ENCODE assay signal across 1 cellular context in the genomic region with DNA sequence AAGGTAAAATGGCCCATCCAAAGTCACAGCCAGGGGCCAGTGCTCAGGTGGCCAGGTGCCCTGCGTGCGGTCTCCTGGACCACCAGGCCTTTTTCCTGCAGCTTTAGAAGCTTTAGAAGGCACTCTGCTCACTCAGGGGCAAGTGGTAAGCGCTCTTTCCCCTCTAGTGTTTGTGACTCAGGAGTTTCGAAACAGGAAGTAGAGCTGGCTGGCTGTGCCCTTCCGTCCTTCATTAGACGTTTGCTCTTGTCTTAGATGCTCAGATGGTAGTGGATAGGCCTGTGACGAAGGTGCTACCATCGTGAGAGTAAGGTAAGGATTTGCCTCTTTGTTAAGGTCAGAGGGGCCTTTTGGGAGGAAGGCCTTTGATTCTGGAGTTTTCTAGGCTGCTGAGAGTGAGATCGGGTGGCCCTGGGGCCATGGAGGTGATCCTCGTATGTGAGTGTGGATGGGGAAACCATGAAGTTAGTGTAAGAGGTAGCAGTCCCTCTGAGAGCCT.
TF ChIP-seq lines count a peak whose summit lies in the region.

A gene (plus strand): TSS at position 235 of the 499 bp plus-strand sequence. CDS start 5,951 bp downstream, outside the sequence.

TF ChIP-seq in K562, 482 proteins besides CTCF, POLR2A, EP300 and RAD21 (continued from another document):
- TF ChIP-seq MYC (IDR thresholded peaks at IDR 0.05; ENCODE audit: low read depth, low read length) = no peak
- TF ChIP-seq MYC (CRISPR knock-in tag; IDR thresholded peaks at IDR 0.05; ENCODE audit: borderline replicate concordance, low read depth) = no peak
- TF ChIP-seq GATA2 (CRISPR knock-in tag; IDR thresholded peaks at IDR 0.05) = no peak
- no peak for TF ChIP-seq ZC3H8 (IDR thresholded peaks at IDR 0.05)
- TF ChIP-seq, protein P1, sequence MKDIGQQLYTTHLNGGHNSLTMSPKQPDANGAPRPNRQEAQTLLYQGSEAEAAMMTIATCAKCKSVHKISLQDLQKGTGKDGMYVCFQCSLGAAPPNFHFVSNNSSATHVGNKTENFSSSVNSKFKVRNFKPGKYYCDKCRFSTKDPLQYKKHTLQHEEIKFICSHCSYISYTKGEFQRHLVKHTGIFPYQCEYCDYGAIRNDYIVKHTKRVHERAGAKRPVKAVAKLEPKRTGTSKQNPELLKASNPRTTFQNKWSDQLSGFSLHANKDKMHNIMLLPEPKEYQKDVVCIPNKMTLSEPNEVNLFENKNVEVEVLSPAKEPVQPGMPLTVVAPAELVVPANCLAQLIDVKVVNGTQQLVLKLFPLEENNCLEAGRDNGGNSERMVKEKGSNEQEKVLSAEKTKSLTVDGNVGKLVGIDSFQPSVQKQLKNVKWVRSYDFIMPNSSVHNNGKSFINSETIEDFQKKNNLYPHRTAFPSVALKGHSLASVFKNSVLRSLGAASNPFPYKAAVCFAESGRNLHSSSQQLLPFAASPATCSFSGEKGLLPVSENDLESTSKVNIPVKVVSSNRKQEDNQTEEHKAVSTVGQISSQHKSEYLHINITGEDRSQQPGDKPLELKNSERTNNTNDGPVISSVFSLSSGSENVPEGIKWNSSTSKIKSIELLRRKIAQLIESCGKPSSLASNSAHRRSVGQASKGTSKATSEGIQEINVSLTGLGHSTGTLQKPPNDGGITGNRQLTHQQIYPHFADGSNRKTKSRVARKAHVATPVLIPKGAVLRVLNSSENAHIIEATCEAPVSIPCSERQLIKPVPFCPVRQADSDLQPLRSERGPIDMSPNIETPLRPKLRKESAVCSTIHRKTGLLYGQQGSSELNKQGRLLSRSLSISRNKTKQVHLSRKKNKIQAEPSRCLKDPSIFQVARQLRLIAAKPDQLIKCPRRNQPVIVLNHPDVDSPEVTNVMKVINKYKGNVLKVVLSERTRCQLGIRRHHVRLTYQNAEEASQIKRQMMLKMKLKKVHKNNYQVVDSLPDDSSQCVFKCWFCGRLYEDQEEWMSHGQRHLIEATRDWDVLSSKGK (CRISPR knock-in tag; IDR thresholded peaks at IDR 0.05) = no peak
- TF ChIP-seq, protein P2, sequence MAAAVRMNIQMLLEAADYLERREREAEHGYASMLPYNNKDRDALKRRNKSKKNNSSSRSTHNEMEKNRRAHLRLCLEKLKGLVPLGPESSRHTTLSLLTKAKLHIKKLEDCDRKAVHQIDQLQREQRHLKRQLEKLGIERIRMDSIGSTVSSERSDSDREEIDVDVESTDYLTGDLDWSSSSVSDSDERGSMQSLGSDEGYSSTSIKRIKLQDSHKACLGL (CRISPR knock-in tag; IDR thresholded peaks at IDR 0.05; ENCODE audit: borderline replicate concordance, poor library complexity, severe bottlenecking) = no peak
- TF ChIP-seq, protein P3, sequence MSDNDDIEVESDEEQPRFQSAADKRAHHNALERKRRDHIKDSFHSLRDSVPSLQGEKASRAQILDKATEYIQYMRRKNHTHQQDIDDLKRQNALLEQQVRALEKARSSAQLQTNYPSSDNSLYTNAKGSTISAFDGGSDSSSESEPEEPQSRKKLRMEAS (CRISPR knock-in tag; IDR thresholded peaks at IDR 0.05) = no peak
- TF ChIP-seq MTA1 (IDR thresholded peaks at IDR 0.05; ENCODE audit: borderline replicate concordance) = no peak
- TF ChIP-seq TSC22D4 (tag; IDR thresholded peaks at IDR 0.05) = no peak
- TF ChIP-seq, protein P4, sequence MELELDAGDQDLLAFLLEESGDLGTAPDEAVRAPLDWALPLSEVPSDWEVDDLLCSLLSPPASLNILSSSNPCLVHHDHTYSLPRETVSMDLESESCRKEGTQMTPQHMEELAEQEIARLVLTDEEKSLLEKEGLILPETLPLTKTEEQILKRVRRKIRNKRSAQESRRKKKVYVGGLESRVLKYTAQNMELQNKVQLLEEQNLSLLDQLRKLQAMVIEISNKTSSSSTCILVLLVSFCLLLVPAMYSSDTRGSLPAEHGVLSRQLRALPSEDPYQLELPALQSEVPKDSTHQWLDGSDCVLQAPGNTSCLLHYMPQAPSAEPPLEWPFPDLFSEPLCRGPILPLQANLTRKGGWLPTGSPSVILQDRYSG (tag; conservative IDR thresholded peaks at IDR 0.05; ENCODE audit: low read depth) = no peak; the same call in 1 of the 2 replicates
- no peak for TF ChIP-seq RCOR1 (IDR thresholded peaks at IDR 0.05; ENCODE audit: borderline replicate concordance in 1 of 2, low read depth in 2 of 2, low read length in 2 of 2)
- TF ChIP-seq ZNF584 (CRISPR knock-in tag; IDR thresholded peaks at IDR 0.05; ENCODE audit: low read depth) = no peak
- TF ChIP-seq, protein P5, sequence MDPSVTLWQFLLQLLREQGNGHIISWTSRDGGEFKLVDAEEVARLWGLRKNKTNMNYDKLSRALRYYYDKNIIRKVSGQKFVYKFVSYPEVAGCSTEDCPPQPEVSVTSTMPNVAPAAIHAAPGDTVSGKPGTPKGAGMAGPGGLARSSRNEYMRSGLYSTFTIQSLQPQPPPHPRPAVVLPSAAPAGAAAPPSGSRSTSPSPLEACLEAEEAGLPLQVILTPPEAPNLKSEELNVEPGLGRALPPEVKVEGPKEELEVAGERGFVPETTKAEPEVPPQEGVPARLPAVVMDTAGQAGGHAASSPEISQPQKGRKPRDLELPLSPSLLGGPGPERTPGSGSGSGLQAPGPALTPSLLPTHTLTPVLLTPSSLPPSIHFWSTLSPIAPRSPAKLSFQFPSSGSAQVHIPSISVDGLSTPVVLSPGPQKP (CRISPR knock-in tag; IDR thresholded peaks at IDR 0.05) = no peak
- TF ChIP-seq POLR2AphosphoS5 (IDR thresholded peaks at IDR 0.05; ENCODE audit: control insufficient read depth, insufficient read depth, low read depth, low read length) = no peak; the same call in 1 of the 2 replicates
- TF ChIP-seq PRMT5 (CRISPR knock-in tag; IDR thresholded peaks at IDR 0.05) = no peak
TF ChIP-seq in K562: peak in this region for 36.
